In the genomic region with DNA sequence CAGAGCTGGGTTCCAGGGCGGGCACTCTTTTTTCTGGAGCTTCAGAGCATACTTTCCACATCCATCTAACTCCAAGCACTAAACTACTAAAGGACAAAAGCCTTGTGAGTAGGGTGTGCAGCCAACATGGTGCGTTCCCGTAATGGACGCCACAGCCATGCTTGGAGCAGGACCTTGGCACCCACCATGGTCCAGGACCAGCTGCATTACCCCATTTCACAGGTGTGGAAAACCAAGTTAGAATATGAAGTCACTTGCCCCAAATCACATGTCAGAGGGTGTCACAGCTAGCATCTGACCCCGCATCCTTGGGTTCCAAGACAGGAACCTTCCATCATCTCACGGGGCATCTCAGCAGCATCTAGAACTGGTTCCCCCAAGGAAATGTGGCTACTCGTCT, we compare ENCODE assay signal across 23 cellular contexts.
DNase-seq lines count a peak whose midpoint lies in the region; ATAC-seq, FAIRE-seq and TF ChIP-seq lines count a peak whose summit lies in the region.
"Had no signal": no experiment of that assay in that cellular context is flagged by ENCODE, and none has a peak within 500 bp of the region (broad histone marks: within the 10 kb centered on the region; RNA-seq: fewer than 3 reads in every experiment).

No MANE protein-coding gene starts in this region.

- H3K9ac ChIP-seq in kidney (ENCODE audit: low read length in 2 of 2) (no peak overlapping the region), skeletal muscle tissue (ENCODE audit: low read depth in 1 of 3, low read length in 3 of 3) (no peak overlapping the region)

- H3K27ac ChIP-seq in heart right ventricle (peak overlapping the region; percentile 7 to 82 (median 68)), kidney (ENCODE audit: low read depth in 2 of 2, low read length in 2 of 2) (peak overlapping the region; percentile 12 to 86), skeletal muscle tissue (ENCODE audit: low read depth, low read length) (peak overlapping the region; percentile 80), aorta (ENCODE audit: low read depth in 1 of 2, low read length in 2 of 2) (peak overlapping the region; percentile 68 to 78)
- H3K27ac ChIP-seq: neutrophil, SJCRH30 had no signal

- TF ChIP-seq CTCF in heart right ventricle (IDR thresholded peaks at IDR 0.05) (no peak), kidney (IDR thresholded peaks at IDR 0.05; ENCODE audit: borderline replicate concordance, extremely low read depth, insufficient read depth) (no peak), GM20000 (IDR thresholded peaks at IDR 0.05; ENCODE audit: extremely low read depth, missing control alignments) (no peak)

- ATAC-seq in heart right ventricle (peak in 1 of 8 donors; percentile 21), Right ventricle myocardium inferior (no peak), aorta (ENCODE audit: low FRiP score) (no peak), GM18502 (IDR thresholded peaks at IDR 0.05; ENCODE audit: poor library complexity, unreplicated experiment) (no peak), GM19395 (IDR thresholded peaks at IDR 0.05; ENCODE audit: unreplicated experiment) (no peak)
- ATAC-seq: activated CD8-positive, alpha-beta T cell treated with anti-CD3 and anti-CD28 coated beads, Interleukin-2, amount 10 ng/mL, durations not matched to agents 7 days and 5 days; left colon; WTC11 had no signal

- no peaks in the 10 kb centered on the region for H3K27me3 ChIP-seq in heart right ventricle
- no peaks in the 10 kb centered on the region for H3K27me3 ChIP-seq in skeletal muscle tissue (ENCODE audit: control insufficient read depth in 3 of 3, insufficient read depth in 3 of 3, low read length in 3 of 3)
- H3K27me3 ChIP-seq in aorta (ENCODE audit: control insufficient read depth in 1 of 2, insufficient read depth in 2 of 2, low read length in 1 of 2) = no peaks in the 10 kb centered on the region
- H3K27me3 ChIP-seq: neutrophil, SJCRH30 had no signal

- H3K9me3 ChIP-seq in heart right ventricle = peaks cover 0 to 6% (median 0%) of the 10 kb centered on the region in 11 donors
- no peaks in the 10 kb centered on the region for H3K9me3 ChIP-seq in kidney (ENCODE audit: control insufficient read depth in 1 of 2, low read length in 2 of 2)
- H3K9me3 ChIP-seq in skeletal muscle tissue (ENCODE audit: control insufficient read depth in 3 of 3, low read length in 3 of 3) = no peaks in the 10 kb centered on the region
- no peaks in the 10 kb centered on the region for H3K9me3 ChIP-seq in aorta (ENCODE audit: control insufficient read depth, low read length)
- H3K9me3 ChIP-seq: neutrophil, SJCRH30 had no signal

- intact Hi-C loops in heart right ventricle (cut with DNase I) (no loop called here), Right ventricle myocardium inferior (cut with DNase I) (no loop called here), kidney (cut with DNase I) (no loop called here), aorta (cut with DNase I) (loop anchor here in 1 of 2 donors (10.0 kb wide), 1 partner anchor 373 kb away; a partner anchor contains a TSS)

- H3K4me3 ChIP-seq in heart right ventricle (no peak overlapping the region), kidney (ENCODE audit: low read length in 2 of 2) (no peak overlapping the region), skeletal muscle tissue (ENCODE audit: low read length in 3 of 3) (no peak overlapping the region), aorta (ENCODE audit: low read length in 2 of 2) (no peak overlapping the region)
- H3K4me3 ChIP-seq: SJCRH30 had no signal

- H3K36me3 ChIP-seq in heart right ventricle (peaks cover 10 to 94% (median 77%) of the 10 kb centered on the region in 9 donors), kidney (ENCODE audit: control insufficient read depth in 1 of 2, insufficient read depth in 2 of 2, low read length in 2 of 2) (peaks cover 39 to 66% of the 10 kb centered on the region in 2 donors), skeletal muscle tissue (ENCODE audit: control insufficient read depth in 3 of 3, insufficient read depth in 3 of 3, low read length in 3 of 3) (peaks cover 62 to 68% (median 64%) of the 10 kb centered on the region in 3 donors), aorta (ENCODE audit: control insufficient read depth in 1 of 2, insufficient read depth in 2 of 2, low read length in 1 of 2) (peaks cover 0 to 12% of the 10 kb centered on the region in 2 donors)

- DNase-seq in heart right ventricle (no peak), Right ventricle myocardium inferior (ENCODE audit: missing footprints) (no peak), kidney (no peak), aorta (peak in 1 of 2 donors; percentile 35), GM20000 (ENCODE audit: low spot score) (no peak)
- DNase-seq: activated CD8-positive, alpha-beta T cell treated with anti-CD3 and anti-CD28 coated beads, Interleukin-2, amount 10 ng/mL, durations not matched to agents 7 days and 5 days; amniotic stem cell; CD4-positive, alpha-beta memory T cell; endodermal cell; left colon; NCI-H1105 treated with DMSO at 0.1 percent for 48 hours; NCI-H526; OCI-M1; SJCRH30; small intestine; stimulated activated CD4-positive, alpha-beta T cell treated with anti-CD3 and anti-CD28 coated beads, Interleukin-4, amount 100 ng/mL, for 1 hour; trophoblast cell had no signal

- H3K4me1 ChIP-seq in heart right ventricle = peaks cover 0 to 33% (median 19%) of the 10 kb centered on the region in 9 donors
- H3K4me1 ChIP-seq in kidney (ENCODE audit: control insufficient read depth in 1 of 2, insufficient read depth in 1 of 2, low read depth in 1 of 2, low read length in 2 of 2) = peaks cover 0 to 5% of the 10 kb centered on the region in 2 donors
- H3K4me1 ChIP-seq in skeletal muscle tissue (ENCODE audit: control insufficient read depth in 3 of 3, insufficient read depth in 3 of 3, low read length in 3 of 3) = peaks cover 6 to 21% (median 7%) of the 10 kb centered on the region in 3 donors
- peaks cover 0 to 4% of the 10 kb centered on the region in 2 donors for H3K4me1 ChIP-seq in aorta (ENCODE audit: control insufficient read depth in 1 of 2, insufficient read depth in 2 of 2, low read length in 2 of 2)
- H3K4me1 ChIP-seq: SJCRH30 had no signal

- 94 to 95% methylated on average over 7 of the region's 7 CpGs for whole genome bisulfite sequencing in heart right ventricle, 2 donors
- 81 to 82% methylated on average over 7 of the region's 7 CpGs for WGBS in aorta, 2 donors

- no peak for FAIRE-seq in kidney (lab: Jason Lieb, UNC)
- FAIRE-seq: H1, small intestine had no signal
